Comparison of ENCODE assay signal across 18 cellular contexts in genomic region chr17:39045948-39046679, GRCh38.
DNase-seq lines count a peak whose midpoint lies in the region; ATAC-seq, FAIRE-seq and TF ChIP-seq lines count a peak whose summit lies in the region.
"Had no signal": no experiment of that assay in that cellular context is flagged by ENCODE, and none has a peak within 500 bp of the region (broad histone marks: within the 10 kb centered on the region; RNA-seq: fewer than 3 reads in every experiment).

No MANE protein-coding gene starts in this region.

- intact Hi-C loops in HepG2 (cut with micrococcal nuclease; ENCODE audit: unreplicated experiment) (no loop called here), right lobe of liver (cut with DNase I) (no loop called here)
- intact Hi-C loops in activated T-helper 2 cell treated with anti-CD3 and anti-CD28 coated beads, Interferon-gamma antibody, Interleukin-2, Interleukin-4, amounts not matched to agents 10 μg/mL and 5 μg/mL and 100 μg/mL, durations not matched to agents 14 hours and 24 hours and 36 hours (cut with micrococcal nuclease), result no loop called here

- TF ChIP-seq RAD21 in HepG2 (CRISPR knock-in tag; IDR thresholded peaks at IDR 0.05), result 0 out of 2 replicates have a peak, but pooled peaks have one; percentile 13

- H3K4me2 ChIP-seq in HepG2 (ENCODE audit: low read depth, low read length), result no peak overlapping the region
- H3K4me2 ChIP-seq: KMS-11 had no signal

- peaks cover 6% of the 10 kb centered on the region for H3K9me3 Mint-ChIP-seq in endothelial cell (ENCODE audit: unreplicated experiment)
- H3K9me3 Mint-ChIP-seq in activated T-helper 2 cell treated with anti-CD3 and anti-CD28 coated beads, Interferon-gamma antibody, Interleukin-2, Interleukin-4, amounts not matched to agents 10 μg/mL and 5 μg/mL and 100 μg/mL, durations not matched to agents 14 hours and 24 hours and 36 hours, result peaks cover 25% of the 10 kb centered on the region

- H3K4me1 Mint-ChIP-seq in endothelial cell (ENCODE audit: unreplicated experiment), result no peaks in the 10 kb centered on the region
- no peaks in the 10 kb centered on the region for H3K4me1 Mint-ChIP-seq in activated T-helper 2 cell treated with anti-CD3 and anti-CD28 coated beads, Interferon-gamma antibody, Interleukin-2, Interleukin-4, amounts not matched to agents 10 μg/mL and 5 μg/mL and 100 μg/mL, durations not matched to agents 14 hours and 24 hours and 36 hours (ENCODE audit: low read depth)
- H3K4me1 Mint-ChIP-seq: brain had no signal

- H3K36me3 ChIP-seq in HepG2 (replicated peaks in 1 of 2; ENCODE audit: control insufficient read depth in 1 of 2, insufficient read depth in 2 of 2, low read length in 2 of 2), result no peaks in the 10 kb centered on the region
- H3K36me3 ChIP-seq in right lobe of liver, result no peaks in the 10 kb centered on the region
- no peaks in the 10 kb centered on the region for H3K36me3 ChIP-seq in suprapubic skin
- H3K36me3 ChIP-seq: gastroesophageal sphincter, lower lobe of right lung had no signal

- H3K27me3 ChIP-seq in HepG2 (ENCODE audit: control insufficient read depth in 1 of 2, insufficient read depth in 2 of 2, low read length in 2 of 2) (peaks cover 0 to 21% of the 10 kb centered on the region in 2 experiments; a peak in 3 of 5 replicates), right lobe of liver (no peaks in the 10 kb centered on the region), suprapubic skin (no peaks in the 10 kb centered on the region)
- H3K27me3 ChIP-seq: gastroesophageal sphincter had no signal

- no peak for TF ChIP-seq POLR2A in HepG2 (IDR thresholded peaks at IDR 0.05; ENCODE audit: insufficient read depth in 1 of 2, low read depth in 2 of 2, low read length in 2 of 2)
- TF ChIP-seq POLR2A in right lobe of liver (IDR thresholded peaks at IDR 0.05), result no peak
- TF ChIP-seq POLR2A in NB4 (IDR thresholded peaks at IDR 0.05; ENCODE audit: extremely low read depth, insufficient read length), result no peak
- no peak for TF ChIP-seq POLR2A in suprapubic skin (IDR thresholded peaks at IDR 0.05)

- WGBS in HepG2 (ENCODE audit: low lambda C conversion rate), result 63% methylated on average over 16 of the region's 16 CpGs
- 100% methylated on average over 2 of the region's 16 CpGs for WGBS in right lobe of liver (ENCODE audit: insufficient coverage, low coverage, low lambda C conversion rate, missing lambda C conversion rate)
- 83% methylated on average over 14 of the region's 16 CpGs for WGBS in suprapubic skin

- H3K9me3 ChIP-seq in HepG2 (ENCODE audit: low read length) (peaks cover 31% of the 10 kb centered on the region), right lobe of liver (peaks cover 0 to 17% (median 6%) of the 10 kb centered on the region in 4 donors), suprapubic skin (peaks cover 13% of the 10 kb centered on the region)

- POLR2A ChIA-PET in HepG2 (lab: Yijun Ruan, JAX), result no interaction called here

- no peaks in the 10 kb centered on the region for H3K79me2 ChIP-seq in HepG2 (ENCODE audit: insufficient read depth, low read length)
- H3K79me2 ChIP-seq: parathyroid adenoma had no signal

- peak; percentile 37 for TF ChIP-seq CTCF in HepG2 (CRISPR knock-in tag; IDR thresholded peaks at IDR 0.05)
- no peak for TF ChIP-seq CTCF in right lobe of liver (IDR thresholded peaks at IDR 0.05)
- TF ChIP-seq CTCF in NB4 (IDR thresholded peaks at IDR 0.05; ENCODE audit: low read depth, low read length), result peak; percentile 18
- no peak for TF ChIP-seq CTCF in endothelial cell (IDR thresholded peaks at IDR 0.05; ENCODE audit: unreplicated experiment)
- no peak for TF ChIP-seq CTCF in suprapubic skin (IDR thresholded peaks at IDR 0.05)

- ATAC-seq in HepG2, result peak; percentile 49
- ATAC-seq in right lobe of liver, result no peak
- ATAC-seq in GM18858 (IDR thresholded peaks at IDR 0.05; ENCODE audit: unreplicated experiment), result no peak
- ATAC-seq: gastroesophageal sphincter, lower lobe of right lung had no signal

- CTCF ChIA-PET in HepG2 (lab: Yijun Ruan, JAX; ENCODE audit: low intra/inter-chr PET ratio, low total read pairs), result interaction anchor here (1.3 kb wide), 1 partner anchor 107 kb away, joined by 7 read pairs; no protein-coding TSS in a partner anchor

- H4K20me1 ChIP-seq in HepG2 (ENCODE audit: insufficient read depth, low read length), result no peaks in the 10 kb centered on the region

- no peak for FAIRE-seq in HepG2 (lab: Jason Lieb, UNC)

- H3K27ac ChIP-seq in HepG2 (ENCODE audit: extremely low read length, insufficient read depth, low read length) (no peak overlapping the region), right lobe of liver (no peak overlapping the region), suprapubic skin (no peak overlapping the region)
- H3K27ac ChIP-seq: gastroesophageal sphincter, KMS-11, lower lobe of right lung, parathyroid adenoma, skin epidermis had no signal

- peak overlapping the region; percentile 86 for H3K27ac Mint-ChIP-seq in endothelial cell (ENCODE audit: unreplicated experiment)
- no peak overlapping the region for H3K27ac Mint-ChIP-seq in activated T-helper 2 cell treated with anti-CD3 and anti-CD28 coated beads, Interferon-gamma antibody, Interleukin-2, Interleukin-4, amounts not matched to agents 10 μg/mL and 5 μg/mL and 100 μg/mL, durations not matched to agents 14 hours and 24 hours and 36 hours

- in situ Hi-C loops in HepG2 (cut with HindIII; ENCODE audit: extremely low pct_ligation_motif_present, low pct_unique_long_range_greater_than_20kb), result no loop called here

- H3K4me3 Mint-ChIP-seq in endothelial cell (ENCODE audit: unreplicated experiment), result no peak overlapping the region
- H3K4me3 Mint-ChIP-seq in activated T-helper 2 cell treated with anti-CD3 and anti-CD28 coated beads, Interferon-gamma antibody, Interleukin-2, Interleukin-4, amounts not matched to agents 10 μg/mL and 5 μg/mL and 100 μg/mL, durations not matched to agents 14 hours and 24 hours and 36 hours (ENCODE audit: low read depth), result no peak overlapping the region
- H3K4me3 Mint-ChIP-seq: brain had no signal

- no peak overlapping the region for H2AFZ ChIP-seq in HepG2 (ENCODE audit: low read length)
- H2AFZ ChIP-seq: parathyroid adenoma had no signal

- H3K4me1 ChIP-seq in HepG2 (ENCODE audit: insufficient read depth, low read length), result no peaks in the 10 kb centered on the region
- H3K4me1 ChIP-seq in right lobe of liver, result no peaks in the 10 kb centered on the region
- no peaks in the 10 kb centered on the region for H3K4me1 ChIP-seq in suprapubic skin
- H3K4me1 ChIP-seq: gastroesophageal sphincter, lower lobe of right lung, parathyroid adenoma had no signal

- peaks cover 17% of the 10 kb centered on the region for H3K36me3 Mint-ChIP-seq in endothelial cell (ENCODE audit: low read depth, unreplicated experiment)
- peaks cover 7% of the 10 kb centered on the region for H3K36me3 Mint-ChIP-seq in activated T-helper 2 cell treated with anti-CD3 and anti-CD28 coated beads, Interferon-gamma antibody, Interleukin-2, Interleukin-4, amounts not matched to agents 10 μg/mL and 5 μg/mL and 100 μg/mL, durations not matched to agents 14 hours and 24 hours and 36 hours (ENCODE audit: low read depth)

- no peak for DNase-seq in HepG2 (ENCODE audit: low spot score)
- DNase-seq in right lobe of liver, result no peak
- no peak for DNase-seq in NB4 (ENCODE audit: low read depth)
- DNase-seq in endothelial cell (ENCODE audit: low spot score), result no peak
- peak; percentile 28 to 44 for DNase-seq in suprapubic skin (ENCODE audit: low spot score in 2 of 2)
- no peak for DNase-seq in NOMO-1 (lab: John Stamatoyannopoulos, UW; ENCODE audit: unreplicated experiment in 2 of 2)
- no peak for DNase-seq in activated T-helper 2 cell treated with anti-CD3 and anti-CD28 coated beads, Interferon-gamma antibody, Interleukin-2, Interleukin-4, amounts not matched to agents 10 μg/mL and 5 μg/mL and 100 μg/mL, durations not matched to agents 14 hours and 24 hours and 36 hours (ENCODE audit: low spot score)
- DNase-seq: activated naive CD4-positive, alpha-beta T cell treated with Interleukin-2 at 50 U/mL for 16 hours; dermis blood vessel endothelial cell; lower lobe of right lung; NCI-H1417 treated with DMSO at 0.1 percent for 48 hours; NK-92 treated with Interleukin-12 subunit alpha and Interleukin-12 subunit beta, amount 100 ng/mL, for 24 hours had no signal

- no peak for TF ChIP-seq EP300 in HepG2 (IDR thresholded peaks at IDR 0.05; ENCODE audit: low read depth in 2 of 2, low read length in 2 of 2)
- TF ChIP-seq EP300 in HepG2 (CRISPR knock-in tag; IDR thresholded peaks at IDR 0.05; ENCODE audit: borderline replicate concordance), result no peak
- no peak for TF ChIP-seq EP300 in suprapubic skin (IDR thresholded peaks at IDR 0.05)

- peaks cover 2% of the 10 kb centered on the region for H3K27me3 Mint-ChIP-seq in endothelial cell (ENCODE audit: unreplicated experiment)
- H3K27me3 Mint-ChIP-seq in activated T-helper 2 cell treated with anti-CD3 and anti-CD28 coated beads, Interferon-gamma antibody, Interleukin-2, Interleukin-4, amounts not matched to agents 10 μg/mL and 5 μg/mL and 100 μg/mL, durations not matched to agents 14 hours and 24 hours and 36 hours (ENCODE audit: low read depth), result peaks cover 5% of the 10 kb centered on the region

- H3K9ac ChIP-seq in HepG2 (ENCODE audit: insufficient read depth, low read depth, low read length), result no peak overlapping the region
- H3K9ac ChIP-seq: KMS-11, parathyroid adenoma had no signal

- BruUV-seq in HepG2 (replicated peaks; lab: Mats Ljungman, UMichigan), result no TSS peak

- no peak overlapping the region for H3K4me3 ChIP-seq in HepG2 (replicated peaks in 1 of 3; ENCODE audit: insufficient read depth in 1 of 3, low read depth in 2 of 3, low read length in 3 of 3)
- no peak overlapping the region for H3K4me3 ChIP-seq in right lobe of liver
- no peak overlapping the region for H3K4me3 ChIP-seq in NB4 (ENCODE audit: low read depth, low read length)
- no peak overlapping the region for H3K4me3 ChIP-seq in suprapubic skin
- H3K4me3 ChIP-seq: gastroesophageal sphincter, lower lobe of right lung, skin epidermis had no signal

TF ChIP-seq in HepG2, 621 proteins besides CTCF, POLR2A, EP300 and RAD21 (continues in another document):
- no peak for TF ChIP-seq TP53 (CRISPR knock-in tag; conservative IDR thresholded peaks at IDR 0.05)
- no peak for TF ChIP-seq HNRNPL (IDR thresholded peaks at IDR 0.05; ENCODE audit: low read depth, low read length)
- peak; percentile 35 for TF ChIP-seq RBM39 (IDR thresholded peaks at IDR 0.05; ENCODE audit: low read depth, low read length, poor library complexity, severe bottlenecking)
- peak; percentile 20 for TF ChIP-seq XRCC5 (optimal IDR thresholded peaks at IDR 0.05; ENCODE audit: low read length)

Comparison
In these comparisons a context has a peak if more than half of its experiments do, and no peak if none do; other contexts are left out.
1. CTCF ChIP-seq: peak in HepG2 (single experiment) and NB4 (single experiment); none in right lobe of liver (0 of 4), endothelial cell (single experiment) and suprapubic skin (0 of 2).
2. DNase-seq: peak in suprapubic skin (2 of 2); none in HepG2 (single experiment), right lobe of liver (0 of 3), NB4 (single experiment), endothelial cell (single experiment), NOMO-1 (0 of 2) and activated T-helper 2 cell treated with anti-CD3 and anti-CD28 coated beads, Interferon-gamma antibody, Interleukin-2, Interleukin-4, amounts not matched to agents 10 μg/mL and 5 μg/mL and 100 μg/mL, durations not matched to agents 14 hours and 24 hours and 36 hours (single experiment).